ENCODE assay signal across 8 cellular contexts in genomic region chr20:56400001-56400640, GRCh38. TPM values are rescaled to one million over a fixed set of nuclear protein-coding genes. Genes with fewer than 3 reads are reported as not detected.
DNase-seq lines count a peak whose midpoint lies in the region; ATAC-seq and TF ChIP-seq lines count a peak whose summit lies in the region.

No MANE protein-coding gene starts in this region.

- intact Hi-C loops in uterus (cut with DNase I; ENCODE audit: low total_unique reads): loop anchor here (10.0 kb wide), 1 partner anchor 65 kb away; the partner anchor contains the start of gene RTF2

- no peaks in the 10 kb centered on the region for H3K4me1 ChIP-seq in uterus

- H3K27me3 Mint-ChIP-seq in nephron (ENCODE audit: low read depth): no peaks in the 10 kb centered on the region

- H3K36me3 Mint-ChIP-seq in nephron (ENCODE audit: low read depth): peaks cover 79% of the 10 kb centered on the region

- no peaks in the 10 kb centered on the region for H3K27me3 ChIP-seq in uterus

- no peaks in the 10 kb centered on the region for H3K36me3 ChIP-seq in uterus

- TF ChIP-seq POLR2A in uterus (IDR thresholded peaks at IDR 0.05): no peak

- no peak overlapping the region for H3K4me3 ChIP-seq in epithelial cell of proximal tubule (ENCODE audit: low read depth, low read length)
- no peak overlapping the region for H3K4me3 ChIP-seq in uterus

- DNase-seq in NCI-H2107 (lab: John Stamatoyannopoulos, UW): peak; percentile 23
- DNase-seq in NCI-H2107 treated with DMSO at 0.1 percent for 48 hours (lab: John Stamatoyannopoulos, UW; ENCODE audit: unreplicated experiment): no peak
- DNase-seq in NCI-H460 (ENCODE audit: extremely low read depth, low read depth): peak; percentile 45
- DNase-seq in activated CD4-positive, alpha-beta T cell treated with anti-CD3 and anti-CD28 coated beads, Interleukin-2, amount 50 U/mL, for 4 hours: peak; percentile 57 to 59
- DNase-seq in epithelial cell of proximal tubule (ENCODE audit: low read depth): no peak
- DNase-seq in uterus: no peak

- peak; percentile 68 for ATAC-seq in HG02938 (IDR thresholded peaks at IDR 0.05; ENCODE audit: unreplicated experiment)

- no peaks in the 10 kb centered on the region for H3K9me3 Mint-ChIP-seq in nephron

- H3K27ac ChIP-seq in uterus: no peak overlapping the region

- peaks cover 9% of the 10 kb centered on the region for H3K4me1 Mint-ChIP-seq in nephron

- H3K9me3 ChIP-seq in uterus: no peaks in the 10 kb centered on the region

- H3K27ac Mint-ChIP-seq in nephron: no peak overlapping the region

- peak; percentile 93 for TF ChIP-seq CTCF in epithelial cell of proximal tubule (conservative IDR thresholded peaks at IDR 0.05; ENCODE audit: low read depth, low read length)
- TF ChIP-seq CTCF in nephron (IDR thresholded peaks at IDR 0.05; ENCODE audit: unreplicated experiment in 3 of 3): peak; percentile 68 to 86 (median 80)
- TF ChIP-seq CTCF in uterus (IDR thresholded peaks at IDR 0.05): peak; percentile 38 to 50 (median 45)

- no peak overlapping the region for H3K4me3 Mint-ChIP-seq in nephron

RNA-seq across cellular contexts. Expression of gene CSTF1, which starts 7.7 kb away (rescaled TPM):
- total RNA-seq in NCI-H460 (2014; rRNA removed; shearing (Covaris generic)): 52.7 and 60.9 TPM in 2 replicates
- 34.7 and 40.4 TPM in 2 replicates for polyA plus RNA-seq in NCI-H460 (2014; cell fraction: nucleus; rRNA removed)
- 21.6 and 39.4 TPM in 2 replicates for total RNA-seq in epithelial cell of proximal tubule
- 10 to 100 TPM; 20.9 to 44.0 (median 29.9) TPM for total RNA-seq in uterus

RNA-seq across cellular contexts. Expression of gene AURKA, which starts 8.1 kb away (rescaled TPM):
- 176 and 178 TPM in 2 replicates for total RNA-seq in NCI-H460 (2014; rRNA removed; shearing (Covaris generic))
- polyA plus RNA-seq in NCI-H460 (2014; cell fraction: nucleus; rRNA removed): 112 and 159 TPM in 2 replicates
- total RNA-seq in epithelial cell of proximal tubule (83.9 and 116 TPM in 2 replicates), uterus (10 to 100 TPM in 1 of 4 donors, 1 to 10 TPM in 2, not detected in 1; 1.9 to 17.4 (median 9.7) TPM)

RNA-seq across cellular contexts. Expression of gene CASS4, which starts 11.9 kb away (rescaled TPM):
- total RNA-seq in NCI-H460 (2014; rRNA removed; shearing (Covaris generic)): 0.05 TPM in 1 of 2 replicates, not detected in the other
- polyA plus RNA-seq in NCI-H460 (2014; cell fraction: nucleus; rRNA removed): not detected in 2 replicates
- total RNA-seq in epithelial cell of proximal tubule: under 0.01 and 0.14 TPM in 2 replicates
- 1 to 10 TPM in 2 of 4 donors, under 1 TPM in 2; 0.62 to 9.1 (median 3.7) TPM for total RNA-seq in uterus

RNA-seq across cellular contexts. Expression of gene FAM210B, which starts 41.3 kb away (rescaled TPM):
- total RNA-seq in NCI-H460 (2014; rRNA removed; shearing (Covaris generic)): 85.4 and 94.1 TPM in 2 replicates
- 44.3 and 52.7 TPM in 2 replicates for polyA plus RNA-seq in NCI-H460 (2014; cell fraction: nucleus; rRNA removed)
- total RNA-seq in epithelial cell of proximal tubule (27.1 and 27.2 TPM in 2 replicates), uterus (10 to 100 TPM; 28.2 to 46.5 (median 37.4) TPM)

Comparison
In these comparisons a context has a peak if more than half of its experiments do, and no peak if none do; other contexts are left out.
1. DNase-seq: peak in NCI-H2107 (single experiment), NCI-H460 (single experiment) and activated CD4-positive, alpha-beta T cell treated with anti-CD3 and anti-CD28 coated beads, Interleukin-2, amount 50 U/mL, for 4 hours (2 of 2); none in NCI-H2107 treated with DMSO at 0.1 percent for 48 hours (single experiment), epithelial cell of proximal tubule (single experiment) and uterus (0 of 2).
2. Peak in every context shown above with its lines, with median percentiles within 50 percentile points of each other: CTCF ChIP-seq.